1 cellular context compared by ENCODE assay signal in genomic region chr2:86622409-86622877, GRCh38.
TF ChIP-seq lines count a peak whose summit lies in the region.

No MANE protein-coding gene starts in this region.

TF ChIP-seq in H1, 55 proteins besides CTCF, POLR2A, EP300 and RAD21:
- TF ChIP-seq TAF7 (optimal IDR thresholded peaks at IDR 0.05; ENCODE audit: borderline replicate concordance, low read depth, low read length) (no peak), KDM4A (IDR thresholded peaks at IDR 0.05; ENCODE audit: low read depth, low read length, severe bottlenecking) (peak; percentile 2)
